1 cellular context compared by ENCODE assay signal in genomic region chr2:173991857-173992588, GRCh38.
TF ChIP-seq lines count a peak whose summit lies in the region.

No MANE protein-coding gene starts in this region.

TF ChIP-seq in SK-N-SH treated with all-trans-retinoic acid at 6 μM for 48 hours, 23 proteins besides CTCF, POLR2A, EP300 and RAD21 (continued from another document):
- TF ChIP-seq TSHZ2 (CRISPR knock-in tag; IDR thresholded peaks at IDR 0.05) (no peak), BACH2 (CRISPR knock-in tag; IDR thresholded peaks at IDR 0.05; ENCODE audit: borderline replicate concordance) (no peak), TOX (CRISPR knock-in tag; IDR thresholded peaks at IDR 0.05; ENCODE audit: borderline replicate concordance) (no peak), ZFP30 (CRISPR knock-in tag; IDR thresholded peaks at IDR 0.05) (no peak), ZNF565 (CRISPR knock-in tag; conservative IDR thresholded peaks at IDR 0.05; ENCODE audit: low read depth) (no peak), TCF4 (CRISPR knock-in tag; IDR thresholded peaks at IDR 0.05; ENCODE audit: borderline replicate concordance) (no peak), SNAI2 (CRISPR knock-in tag; IDR thresholded peaks at IDR 0.05) (no peak)
